Comparison of ENCODE assay signal across 27 cellular contexts in genomic region chr2:85341269-85342029, GRCh38.
"Had no signal": no experiment of that assay in that cellular context is flagged by ENCODE, and none has a peak within 500 bp of the region (broad histone marks: within the 10 kb centered on the region; RNA-seq: fewer than 3 reads in every experiment).

No MANE protein-coding gene starts in this region.

- H3K9ac ChIP-seq: neural progenitor cell had no signal

- H3K9me3 ChIP-seq: left ventricle myocardium inferior, ovary, right atrium auricular region, stomach, testis, thyroid gland, transverse colon, upper lobe of left lung, vagina had no signal

- H3K4me1 ChIP-seq: left ventricle myocardium inferior, neural progenitor cell, right atrium auricular region, testis, thyroid gland, transverse colon, vagina had no signal

- H3K27ac ChIP-seq: left ventricle myocardium inferior, neural progenitor cell, ovary, right atrium auricular region, skin epidermis, stomach, testis, thyroid gland, transverse colon, upper lobe of left lung, vagina had no signal

- H3K4me2 ChIP-seq: neural progenitor cell had no signal

- H3K36me3 ChIP-seq: neural progenitor cell, ovary had no signal

- H3K27me3 ChIP-seq: neural progenitor cell, ovary, right atrium auricular region, stomach, testis, thyroid gland, transverse colon, upper lobe of left lung, vagina had no signal

- H3K4me3 Mint-ChIP-seq: immature natural killer cell; mesothelial cell of epicardium; naive B cell; natural killer cell; nephron progenitor cell; neural progenitor cell; stimulated activated naive B cell treated with anti-CD40 and anti-IgM and Interleukin-4, amounts not matched to agents 10 μg/mL and 1 μg/mL and 100 μg/mL, for 72 hours had no signal

- H3K9me3 Mint-ChIP-seq: immature natural killer cell; mesothelial cell of epicardium; naive B cell; natural killer cell; nephron progenitor cell; neural progenitor cell; stimulated activated naive B cell treated with anti-CD40 and anti-IgM and Interleukin-4, amounts not matched to agents 10 μg/mL and 1 μg/mL and 100 μg/mL, for 72 hours had no signal

- H3K27ac Mint-ChIP-seq: immature natural killer cell; mesothelial cell of epicardium; natural killer cell; neural progenitor cell; progenitor cell of endocrine pancreas; stimulated activated naive B cell treated with anti-CD40 and anti-IgM and Interleukin-4, amounts not matched to agents 10 μg/mL and 1 μg/mL and 100 μg/mL, for 72 hours had no signal

- H3K4me3 ChIP-seq: left ventricle myocardium inferior, lung, neural progenitor cell, ovary, right atrium auricular region, skin epidermis, stomach, testis, thyroid gland, transverse colon, upper lobe of left lung, vagina had no signal

- H3K27me3 Mint-ChIP-seq: naive B cell; stimulated activated naive B cell treated with anti-CD40 and anti-IgM and Interleukin-4, amounts not matched to agents 10 μg/mL and 1 μg/mL and 100 μg/mL, for 72 hours had no signal

- H3K36me3 Mint-ChIP-seq: naive B cell, natural killer cell had no signal

- FAIRE-seq: islet of Langerhans, kidney had no signal

- H3K4me1 Mint-ChIP-seq: immature natural killer cell; mesothelial cell of epicardium; naive B cell; natural killer cell; stimulated activated naive B cell treated with anti-CD40 and anti-IgM and Interleukin-4, amounts not matched to agents 10 μg/mL and 1 μg/mL and 100 μg/mL, for 72 hours had no signal

- DNase-seq: immature natural killer cell; kidney; left colon; left ventricle myocardium inferior; naive B cell; natural killer cell; nephron progenitor cell; ovary; stimulated activated CD4-positive, alpha-beta T cell treated with anti-CD3 and anti-CD28 coated beads, Interleukin-12 subunit alpha, Interleukin-12 subunit beta, amount 100 ng/mL, for 4 hours; stimulated activated CD4-positive, alpha-beta T cell treated with anti-CD3 and anti-CD28 coated beads, Interleukin-15, amount 100 ng/mL, for 24 hours; stimulated activated CD4-positive, alpha-beta T cell treated with anti-CD3 and anti-CD28 coated beads, Interleukin-2, amount 100 ng/mL, for 24 hours; stimulated activated CD4-positive, alpha-beta T cell treated with anti-CD3 and anti-CD28 coated beads, Interleukin-4, amount 100 ng/mL, for 1 hour; stimulated activated naive B cell treated with anti-CD40 and anti-IgM and Interleukin-4, amounts not matched to agents 10 μg/mL and 1 μg/mL and 100 μg/mL, for 72 hours; stimulated activated naive CD8-positive, alpha-beta T cell treated with anti-CD3 and anti-CD28 coated beads, Interleukin-15, Interleukin-2, amounts not matched to agents 100 U/mL and 50 U/mL, for 24 hours; stomach; testis; thyroid gland; transverse colon had no signal

- H2AFZ ChIP-seq: neural progenitor cell had no signal

- ATAC-seq: natural killer cell; stimulated activated naive B cell treated with anti-CD40 and anti-IgM and Interleukin-4, amounts not matched to agents 10 μg/mL and 1 μg/mL and 100 μg/mL, for 72 hours; stimulated activated naive CD8-positive, alpha-beta T cell treated with anti-CD3 and anti-CD28 coated beads, Interleukin-15, Interleukin-2, amounts not matched to agents 100 U/mL and 50 U/mL, for 24 hours had no signal
